24 cellular contexts compared by ENCODE assay signal in genomic region chr16:55949518-55949917, GRCh38.
DNase-seq lines count a peak whose midpoint lies in the region; ATAC-seq and TF ChIP-seq lines count a peak whose summit lies in the region.
"Had no signal": no experiment of that assay in that cellular context is flagged by ENCODE, and none has a peak within 500 bp of the region (broad histone marks: within the 10 kb centered on the region; RNA-seq: fewer than 3 reads in every experiment).

No MANE protein-coding gene starts in this region.

- H3K4me3 Mint-ChIP-seq in type B pancreatic cell, result no peak overlapping the region
- H3K4me3 Mint-ChIP-seq: activated T-helper 1 cell treated with anti-CD3 and anti-CD28 coated beads, Interleukin-12 subunit alpha, Interleukin-12 subunit beta, Interleukin-2, Interleukin-4 antibody, amounts not matched to agents 30 ng/mL and 10 ng/mL and 1 ng/mL, durations not matched to agents 14 hours and 24 hours and 36 hours; CD4-positive, CD25-positive, alpha-beta regulatory T cell; H9; naive thymus-derived CD8-positive, alpha-beta T cell had no signal

- peak; percentile 15 for DNase-seq in AG08396 (ENCODE audit: low spot score)
- DNase-seq in HS-27A (ENCODE audit: low read depth), result peak; percentile 9
- DNase-seq in brain microvascular endothelial cell, result peak; percentile 5
- DNase-seq in kidney glomerular epithelial cell (lab: John Stamatoyannopoulos, UW), result peak; percentile 18
- no peak for DNase-seq in type B pancreatic cell (ENCODE audit: extremely low spot score, unreplicated experiment)
- no peak for DNase-seq in Right ventricle myocardium inferior (ENCODE audit: missing footprints)
- DNase-seq: activated CD4-positive, alpha-beta T cell treated with anti-CD3 and anti-CD28 coated beads for 4 hours; CD4-positive, CD25-positive, alpha-beta regulatory T cell; colonic mucosa; DMS 273 treated with DMSO at 0.1 percent for 48 hours; H9; hypothalamus; kidney; naive thymus-derived CD8-positive, alpha-beta T cell; NCI-H1436 treated with DMSO at 0.1 percent for 48 hours; NCI-H524; ovary; right cardiac atrium; SW 1271 had no signal

- no peak for TF ChIP-seq CTCF in brain microvascular endothelial cell (IDR thresholded peaks at IDR 0.05; ENCODE audit: low read depth, low read length, missing control alignments)
- TF ChIP-seq CTCF in type B pancreatic cell (conservative IDR thresholded peaks at IDR 0.05), result no peak

- no peak for ATAC-seq in Right ventricle myocardium inferior
- no peak for ATAC-seq in GM21526 (IDR thresholded peaks at IDR 0.05; ENCODE audit: low FRiP score, unreplicated experiment)
- no peak for ATAC-seq in HG03039 (IDR thresholded peaks at IDR 0.05; ENCODE audit: unreplicated experiment)
- ATAC-seq: activated naive CD4-positive, alpha-beta T cell treated with anti-CD3 and anti-CD28 coated beads, Interleukin-2, amount 50 U/mL, for 72 hours; HepG2; naive thymus-derived CD8-positive, alpha-beta T cell; right cardiac atrium had no signal

- no peak overlapping the region for H3K27ac ChIP-seq in brain microvascular endothelial cell
- H3K27ac ChIP-seq: colonic mucosa, ovary had no signal

- H3K9me3 Mint-ChIP-seq in type B pancreatic cell, result no peaks in the 10 kb centered on the region

- H3K4me3 ChIP-seq in brain microvascular endothelial cell (ENCODE audit: low read depth, low read length), result no peak overlapping the region
- H3K4me3 ChIP-seq: colonic mucosa, ovary had no signal

- no peaks in the 10 kb centered on the region for H3K27me3 ChIP-seq in brain microvascular endothelial cell (replicated peaks)
- H3K27me3 ChIP-seq: colonic mucosa, ovary had no signal

- H3K27me3 Mint-ChIP-seq in type B pancreatic cell, result no peaks in the 10 kb centered on the region

- in situ Hi-C loops in brain microvascular endothelial cell (cut with HindIII; ENCODE audit: low pct_ligation_motif_present, low sequenced_read_pairs), result loop anchor here (25.0 kb wide), 1 partner anchor 363 kb away; no protein-coding TSS in a partner anchor

- H3K36me3 Mint-ChIP-seq in type B pancreatic cell, result no peaks in the 10 kb centered on the region
- H3K36me3 Mint-ChIP-seq: CD4-positive, CD25-positive, alpha-beta regulatory T cell had no signal

- peaks cover 1% of the 10 kb centered on the region for H3K4me1 Mint-ChIP-seq in type B pancreatic cell (ENCODE audit: unreplicated experiment)
- H3K4me1 Mint-ChIP-seq: CD4-positive, CD25-positive, alpha-beta regulatory T cell; naive thymus-derived CD8-positive, alpha-beta T cell had no signal

- intact Hi-C loops in Right ventricle myocardium inferior (cut with DNase I), result loop anchor here (10.0 kb wide), 1 partner anchor 155 kb away; no protein-coding TSS in a partner anchor

- no peaks in the 10 kb centered on the region for H3K36me3 ChIP-seq in brain microvascular endothelial cell (replicated peaks)
- H3K36me3 ChIP-seq: colonic mucosa, ovary had no signal

- no peak overlapping the region for H3K27ac Mint-ChIP-seq in type B pancreatic cell
- H3K27ac Mint-ChIP-seq: activated naive CD4-positive, alpha-beta T cell treated with anti-CD3 and anti-CD28 coated beads, Interleukin-2, amount 50 U/mL, for 72 hours; activated T-helper 1 cell treated with anti-CD3 and anti-CD28 coated beads, Interleukin-12 subunit alpha, Interleukin-12 subunit beta, Interleukin-2, Interleukin-4 antibody, amounts not matched to agents 30 ng/mL and 10 ng/mL and 1 ng/mL, durations not matched to agents 14 hours and 24 hours and 36 hours; CD4-positive, CD25-positive, alpha-beta regulatory T cell; H9; naive thymus-derived CD8-positive, alpha-beta T cell had no signal

Comparison
In these comparisons a context has a peak if more than half of its experiments do, and no peak if none do; other contexts are left out.
1. DNase-seq: peak in AG08396 (single experiment), HS-27A (single experiment), brain microvascular endothelial cell (single experiment) and kidney glomerular epithelial cell (single experiment); none in type B pancreatic cell (single experiment) and Right ventricle myocardium inferior (single experiment).